In genomic region chr5:131263648-131264452, GRCh38 we compare ENCODE assay signal across 1 cellular context.
TF ChIP-seq lines count a peak whose summit lies in the region.

TSS of gene CDC42SE2 (plus strand) at chr5:131264053. CDS start at chr5:131359494, 95,441 bp downstream.

TF ChIP-seq in SK-N-SH treated with all-trans-retinoic acid at 6 μM for 48 hours, 23 proteins besides CTCF, POLR2A, EP300 and RAD21 (continued from another document):
- TF ChIP-seq CREB5 (CRISPR knock-in tag; IDR thresholded peaks at IDR 0.05; ENCODE audit: low read depth) (no peak), POU6F1 (CRISPR knock-in tag; IDR thresholded peaks at IDR 0.05; ENCODE audit: borderline replicate concordance, low read depth) (no peak), SNAI2 (CRISPR knock-in tag; IDR thresholded peaks at IDR 0.05) (no peak), GLIS3 (CRISPR knock-in tag; IDR thresholded peaks at IDR 0.05) (no peak), CSRNP3 (CRISPR knock-in tag; IDR thresholded peaks at IDR 0.05) (no peak), BACH2 (CRISPR knock-in tag; IDR thresholded peaks at IDR 0.05; ENCODE audit: borderline replicate concordance) (no peak), PPARA (CRISPR knock-in tag; IDR thresholded peaks at IDR 0.05; ENCODE audit: borderline replicate concordance) (no peak), CSDC2 (CRISPR knock-in tag; IDR thresholded peaks at IDR 0.05) (no peak), TSHZ2 (CRISPR knock-in tag; IDR thresholded peaks at IDR 0.05) (no peak), RARB (CRISPR knock-in tag; IDR thresholded peaks at IDR 0.05) (no peak), TCF4 (CRISPR knock-in tag; IDR thresholded peaks at IDR 0.05; ENCODE audit: borderline replicate concordance) (no peak), ZFP30 (CRISPR knock-in tag; IDR thresholded peaks at IDR 0.05) (no peak), ESRRG (CRISPR knock-in tag; IDR thresholded peaks at IDR 0.05) (no peak), ZNF565 (CRISPR knock-in tag; conservative IDR thresholded peaks at IDR 0.05; ENCODE audit: low read depth) (no peak), ZNF8 (CRISPR knock-in tag; IDR thresholded peaks at IDR 0.05) (no peak), PATZ1 (CRISPR knock-in tag; IDR thresholded peaks at IDR 0.05; ENCODE audit: borderline replicate concordance) (no peak)
